ENCODE assay signal across 1 cellular context in the genomic region with DNA sequence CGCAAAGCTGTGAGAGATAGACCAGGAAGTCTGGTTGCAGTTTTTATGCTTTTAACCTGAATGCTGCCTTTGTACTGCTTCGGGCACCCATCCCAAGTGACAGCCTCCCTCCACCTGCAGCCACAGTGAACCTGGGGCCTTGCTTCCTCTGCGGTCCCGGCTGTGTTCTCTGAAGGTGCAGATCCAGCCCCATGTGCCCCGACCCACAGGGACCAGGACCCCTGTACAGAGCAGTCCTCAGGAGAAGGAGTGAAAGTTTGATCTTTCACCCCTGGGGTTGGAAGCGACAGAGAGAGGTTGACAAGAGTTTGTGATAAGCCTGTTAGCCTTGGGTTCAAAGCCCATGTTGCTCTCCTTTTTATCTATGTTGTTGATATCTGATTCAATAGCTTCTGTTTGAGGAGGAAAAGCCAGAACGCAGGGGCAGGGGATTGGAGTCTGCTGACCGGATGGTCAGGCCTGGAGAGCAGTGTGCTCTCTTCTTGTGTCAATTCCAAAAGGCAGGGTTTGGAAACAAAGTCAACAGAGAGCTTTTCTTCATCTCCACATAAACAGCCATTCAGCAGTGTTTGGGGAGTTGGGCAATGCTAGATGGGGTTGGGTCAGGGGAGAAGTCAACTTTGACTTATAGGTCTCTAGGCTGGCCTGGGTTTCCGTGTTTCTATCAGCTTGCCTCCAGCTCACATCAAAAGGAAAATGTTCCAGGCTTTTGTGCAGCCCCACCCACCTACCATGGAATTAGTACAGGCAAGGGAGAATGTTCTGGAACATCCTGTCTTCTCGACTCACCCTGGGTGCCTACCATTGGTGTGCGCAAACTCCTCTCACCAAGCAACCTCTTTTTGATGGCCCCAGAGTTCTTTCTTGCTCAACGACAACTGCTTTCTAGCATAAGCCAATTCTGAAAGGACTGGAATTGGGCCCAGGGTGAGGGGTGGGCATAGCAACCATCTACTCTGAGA.
TF ChIP-seq lines count a peak whose summit lies in the region.

No MANE protein-coding gene starts in this region.

TF ChIP-seq in HepG2, 621 proteins besides CTCF, POLR2A, EP300 and RAD21 (continued from another document and continues in another):
- TF ChIP-seq, protein P1, sequence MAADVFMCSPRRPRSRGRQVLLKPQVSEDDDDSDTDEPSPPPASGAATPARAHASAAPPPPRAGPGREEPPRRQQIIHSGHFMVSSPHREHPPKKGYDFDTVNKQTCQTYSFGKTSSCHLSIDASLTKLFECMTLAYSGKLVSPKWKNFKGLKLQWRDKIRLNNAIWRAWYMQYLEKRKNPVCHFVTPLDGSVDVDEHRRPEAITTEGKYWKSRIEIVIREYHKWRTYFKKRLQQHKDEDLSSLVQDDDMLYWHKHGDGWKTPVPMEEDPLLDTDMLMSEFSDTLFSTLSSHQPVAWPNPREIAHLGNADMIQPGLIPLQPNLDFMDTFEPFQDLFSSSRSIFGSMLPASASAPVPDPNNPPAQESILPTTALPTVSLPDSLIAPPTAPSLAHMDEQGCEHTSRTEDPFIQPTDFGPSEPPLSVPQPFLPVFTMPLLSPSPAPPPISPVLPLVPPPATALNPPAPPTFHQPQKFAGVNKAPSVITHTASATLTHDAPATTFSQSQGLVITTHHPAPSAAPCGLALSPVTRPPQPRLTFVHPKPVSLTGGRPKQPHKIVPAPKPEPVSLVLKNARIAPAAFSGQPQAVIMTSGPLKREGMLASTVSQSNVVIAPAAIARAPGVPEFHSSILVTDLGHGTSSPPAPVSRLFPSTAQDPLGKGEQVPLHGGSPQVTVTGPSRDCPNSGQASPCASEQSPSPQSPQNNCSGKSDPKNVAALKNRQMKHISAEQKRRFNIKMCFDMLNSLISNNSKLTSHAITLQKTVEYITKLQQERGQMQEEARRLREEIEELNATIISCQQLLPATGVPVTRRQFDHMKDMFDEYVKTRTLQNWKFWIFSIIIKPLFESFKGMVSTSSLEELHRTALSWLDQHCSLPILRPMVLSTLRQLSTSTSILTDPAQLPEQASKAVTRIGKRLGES (CRISPR knock-in tag; IDR thresholded peaks at IDR 0.05; ENCODE audit: borderline replicate concordance): peak; percentile 78
- TF ChIP-seq, protein P2, sequence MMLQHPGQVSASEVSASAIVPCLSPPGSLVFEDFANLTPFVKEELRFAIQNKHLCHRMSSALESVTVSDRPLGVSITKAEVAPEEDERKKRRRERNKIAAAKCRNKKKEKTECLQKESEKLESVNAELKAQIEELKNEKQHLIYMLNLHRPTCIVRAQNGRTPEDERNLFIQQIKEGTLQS (CRISPR knock-in tag; IDR thresholded peaks at IDR 0.05): no peak; the same call in 1 of the 2 replicates
- no peak; the same call in 1 of the 2 replicates for TF ChIP-seq EHMT2 (IDR thresholded peaks at IDR 0.05; ENCODE audit: borderline replicate concordance, low read depth, low read length)
- TF ChIP-seq, protein P3, sequence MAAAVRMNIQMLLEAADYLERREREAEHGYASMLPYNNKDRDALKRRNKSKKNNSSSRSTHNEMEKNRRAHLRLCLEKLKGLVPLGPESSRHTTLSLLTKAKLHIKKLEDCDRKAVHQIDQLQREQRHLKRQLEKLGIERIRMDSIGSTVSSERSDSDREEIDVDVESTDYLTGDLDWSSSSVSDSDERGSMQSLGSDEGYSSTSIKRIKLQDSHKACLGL (CRISPR knock-in tag; IDR thresholded peaks at IDR 0.05): peak; percentile 10; the same call in 1 of the 2 replicates
- TF ChIP-seq, protein P4, sequence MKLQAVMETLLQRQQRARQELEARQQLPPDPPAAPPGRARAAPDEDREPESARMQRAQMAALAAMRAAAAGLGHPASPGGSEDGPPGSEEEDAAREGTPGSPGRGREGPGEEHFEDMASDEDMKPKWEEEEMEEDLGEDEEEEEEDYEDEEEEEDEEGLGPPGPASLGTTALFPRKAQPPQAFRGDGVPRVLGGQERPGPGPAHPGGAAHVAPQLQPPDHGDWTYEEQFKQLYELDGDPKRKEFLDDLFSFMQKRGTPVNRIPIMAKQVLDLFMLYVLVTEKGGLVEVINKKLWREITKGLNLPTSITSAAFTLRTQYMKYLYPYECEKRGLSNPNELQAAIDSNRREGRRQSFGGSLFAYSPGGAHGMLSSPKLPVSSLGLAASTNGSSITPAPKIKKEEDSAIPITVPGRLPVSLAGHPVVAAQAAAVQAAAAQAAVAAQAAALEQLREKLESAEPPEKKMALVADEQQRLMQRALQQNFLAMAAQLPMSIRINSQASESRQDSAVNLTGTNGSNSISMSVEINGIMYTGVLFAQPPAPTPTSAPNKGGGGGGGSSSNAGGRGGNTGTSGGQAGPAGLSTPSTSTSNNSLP (IDR thresholded peaks at IDR 0.05; ENCODE audit: low read depth, low read length): peak; percentile 98
- TF ChIP-seq ZNF670 (CRISPR knock-in tag; IDR thresholded peaks at IDR 0.05; ENCODE audit: borderline replicate concordance): peak; percentile 95
- TF ChIP-seq ZNF672 (CRISPR knock-in tag; IDR thresholded peaks at IDR 0.05): 0 out of 2 replicates have a peak, but pooled peaks have one; percentile 61
- no peak for TF ChIP-seq ZNF234 (CRISPR knock-in tag; conservative IDR thresholded peaks at IDR 0.05)
- TF ChIP-seq, protein P5, sequence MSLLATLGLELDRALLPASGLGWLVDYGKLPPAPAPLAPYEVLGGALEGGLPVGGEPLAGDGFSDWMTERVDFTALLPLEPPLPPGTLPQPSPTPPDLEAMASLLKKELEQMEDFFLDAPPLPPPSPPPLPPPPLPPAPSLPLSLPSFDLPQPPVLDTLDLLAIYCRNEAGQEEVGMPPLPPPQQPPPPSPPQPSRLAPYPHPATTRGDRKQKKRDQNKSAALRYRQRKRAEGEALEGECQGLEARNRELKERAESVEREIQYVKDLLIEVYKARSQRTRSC (CRISPR knock-in tag; IDR thresholded peaks at IDR 0.05; ENCODE audit: low read depth): no peak
- TF ChIP-seq, protein P6, sequence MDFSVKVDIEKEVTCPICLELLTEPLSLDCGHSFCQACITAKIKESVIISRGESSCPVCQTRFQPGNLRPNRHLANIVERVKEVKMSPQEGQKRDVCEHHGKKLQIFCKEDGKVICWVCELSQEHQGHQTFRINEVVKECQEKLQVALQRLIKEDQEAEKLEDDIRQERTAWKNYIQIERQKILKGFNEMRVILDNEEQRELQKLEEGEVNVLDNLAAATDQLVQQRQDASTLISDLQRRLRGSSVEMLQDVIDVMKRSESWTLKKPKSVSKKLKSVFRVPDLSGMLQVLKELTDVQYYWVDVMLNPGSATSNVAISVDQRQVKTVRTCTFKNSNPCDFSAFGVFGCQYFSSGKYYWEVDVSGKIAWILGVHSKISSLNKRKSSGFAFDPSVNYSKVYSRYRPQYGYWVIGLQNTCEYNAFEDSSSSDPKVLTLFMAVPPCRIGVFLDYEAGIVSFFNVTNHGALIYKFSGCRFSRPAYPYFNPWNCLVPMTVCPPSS (IDR thresholded peaks at IDR 0.05): no peak
- no peak for TF ChIP-seq ZNF260 (CRISPR knock-in tag; IDR thresholded peaks at IDR 0.05; ENCODE audit: borderline replicate concordance, low read depth)
- TF ChIP-seq NR2F6 (IDR thresholded peaks at IDR 0.05): peak; percentile 99
- peak; percentile 91 for TF ChIP-seq NR2F6 (CRISPR knock-in tag; IDR thresholded peaks at IDR 0.05)
- TF ChIP-seq SALL1 (CRISPR knock-in tag; IDR thresholded peaks at IDR 0.05): peak; percentile 99
- TF ChIP-seq NFIB (CRISPR knock-in tag; IDR thresholded peaks at IDR 0.05; ENCODE audit: borderline replicate concordance): peak; percentile 84; the same call in 1 of the 2 replicates
- TF ChIP-seq MAFG (CRISPR knock-in tag; IDR thresholded peaks at IDR 0.05): no peak; the same call in 1 of the 2 replicates
- TF ChIP-seq ZNF747 (CRISPR knock-in tag; IDR thresholded peaks at IDR 0.05; ENCODE audit: borderline replicate concordance): peak; percentile 62
- peak; percentile 74; the same call in 1 of the 2 replicates for TF ChIP-seq GLI4 (CRISPR knock-in tag; IDR thresholded peaks at IDR 0.05; ENCODE audit: borderline replicate concordance)
- peak; percentile 97 for TF ChIP-seq FOXK2 (IDR thresholded peaks at IDR 0.05)
- no peak for TF ChIP-seq ZNF790 (CRISPR knock-in tag; IDR thresholded peaks at IDR 0.05; ENCODE audit: borderline replicate concordance)
- TF ChIP-seq ZNF776 (CRISPR knock-in tag; IDR thresholded peaks at IDR 0.05): peak; percentile 12; the same call in 1 of the 2 replicates
- peak; percentile 92 for TF ChIP-seq ZNF605 (CRISPR knock-in tag; IDR thresholded peaks at IDR 0.05)
- TF ChIP-seq, protein P7, sequence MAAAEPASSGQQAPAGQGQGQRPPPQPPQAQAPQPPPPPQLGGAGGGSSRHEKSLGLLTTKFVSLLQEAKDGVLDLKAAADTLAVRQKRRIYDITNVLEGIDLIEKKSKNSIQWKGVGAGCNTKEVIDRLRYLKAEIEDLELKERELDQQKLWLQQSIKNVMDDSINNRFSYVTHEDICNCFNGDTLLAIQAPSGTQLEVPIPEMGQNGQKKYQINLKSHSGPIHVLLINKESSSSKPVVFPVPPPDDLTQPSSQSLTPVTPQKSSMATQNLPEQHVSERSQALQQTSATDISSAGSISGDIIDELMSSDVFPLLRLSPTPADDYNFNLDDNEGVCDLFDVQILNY (CRISPR knock-in tag; conservative IDR thresholded peaks at IDR 0.05): no peak
- peak; percentile 60 for TF ChIP-seq GABPB1 (CRISPR knock-in tag; IDR thresholded peaks at IDR 0.05)
- TF ChIP-seq FOXC1 (CRISPR knock-in tag; IDR thresholded peaks at IDR 0.05; ENCODE audit: borderline replicate concordance): peak; percentile 76; the same call in 1 of the 2 replicates
- TF ChIP-seq ZNF569 (CRISPR knock-in tag; IDR thresholded peaks at IDR 0.05; ENCODE audit: borderline replicate concordance): no peak
- TF ChIP-seq NFE2L1 (CRISPR knock-in tag; IDR thresholded peaks at IDR 0.05; ENCODE audit: borderline replicate concordance): no peak
- TF ChIP-seq HMG20B (CRISPR knock-in tag; conservative IDR thresholded peaks at IDR 0.05): peak; percentile 77
- TF ChIP-seq SMARCC2 (IDR thresholded peaks at IDR 0.05): 0 out of 2 replicates have a peak, but pooled peaks have one; percentile 66
- TF ChIP-seq SRSF1 (optimal IDR thresholded peaks at IDR 0.05; ENCODE audit: low read depth, low read length): no peak
- peak; percentile 40; the same call in 1 of the 2 replicates for TF ChIP-seq SIN3A (IDR thresholded peaks at IDR 0.05; ENCODE audit: borderline replicate concordance, low read depth, low read length)
- peak; percentile 72; the same call in 1 of the 2 replicates for TF ChIP-seq ZC3H4 (CRISPR knock-in tag; IDR thresholded peaks at IDR 0.05; ENCODE audit: borderline replicate concordance)
- no peak; the same call in 1 of the 2 replicates for TF ChIP-seq ZNF274 (CRISPR knock-in tag; IDR thresholded peaks at IDR 0.05)
- peak; percentile 41 for TF ChIP-seq STAG1 (CRISPR knock-in tag; IDR thresholded peaks at IDR 0.05)
- TF ChIP-seq IKZF1 (IDR thresholded peaks at IDR 0.05): no peak
- TF ChIP-seq CHCHD3 (CRISPR knock-in tag; IDR thresholded peaks at IDR 0.05): no peak
- TF ChIP-seq, protein P8, sequence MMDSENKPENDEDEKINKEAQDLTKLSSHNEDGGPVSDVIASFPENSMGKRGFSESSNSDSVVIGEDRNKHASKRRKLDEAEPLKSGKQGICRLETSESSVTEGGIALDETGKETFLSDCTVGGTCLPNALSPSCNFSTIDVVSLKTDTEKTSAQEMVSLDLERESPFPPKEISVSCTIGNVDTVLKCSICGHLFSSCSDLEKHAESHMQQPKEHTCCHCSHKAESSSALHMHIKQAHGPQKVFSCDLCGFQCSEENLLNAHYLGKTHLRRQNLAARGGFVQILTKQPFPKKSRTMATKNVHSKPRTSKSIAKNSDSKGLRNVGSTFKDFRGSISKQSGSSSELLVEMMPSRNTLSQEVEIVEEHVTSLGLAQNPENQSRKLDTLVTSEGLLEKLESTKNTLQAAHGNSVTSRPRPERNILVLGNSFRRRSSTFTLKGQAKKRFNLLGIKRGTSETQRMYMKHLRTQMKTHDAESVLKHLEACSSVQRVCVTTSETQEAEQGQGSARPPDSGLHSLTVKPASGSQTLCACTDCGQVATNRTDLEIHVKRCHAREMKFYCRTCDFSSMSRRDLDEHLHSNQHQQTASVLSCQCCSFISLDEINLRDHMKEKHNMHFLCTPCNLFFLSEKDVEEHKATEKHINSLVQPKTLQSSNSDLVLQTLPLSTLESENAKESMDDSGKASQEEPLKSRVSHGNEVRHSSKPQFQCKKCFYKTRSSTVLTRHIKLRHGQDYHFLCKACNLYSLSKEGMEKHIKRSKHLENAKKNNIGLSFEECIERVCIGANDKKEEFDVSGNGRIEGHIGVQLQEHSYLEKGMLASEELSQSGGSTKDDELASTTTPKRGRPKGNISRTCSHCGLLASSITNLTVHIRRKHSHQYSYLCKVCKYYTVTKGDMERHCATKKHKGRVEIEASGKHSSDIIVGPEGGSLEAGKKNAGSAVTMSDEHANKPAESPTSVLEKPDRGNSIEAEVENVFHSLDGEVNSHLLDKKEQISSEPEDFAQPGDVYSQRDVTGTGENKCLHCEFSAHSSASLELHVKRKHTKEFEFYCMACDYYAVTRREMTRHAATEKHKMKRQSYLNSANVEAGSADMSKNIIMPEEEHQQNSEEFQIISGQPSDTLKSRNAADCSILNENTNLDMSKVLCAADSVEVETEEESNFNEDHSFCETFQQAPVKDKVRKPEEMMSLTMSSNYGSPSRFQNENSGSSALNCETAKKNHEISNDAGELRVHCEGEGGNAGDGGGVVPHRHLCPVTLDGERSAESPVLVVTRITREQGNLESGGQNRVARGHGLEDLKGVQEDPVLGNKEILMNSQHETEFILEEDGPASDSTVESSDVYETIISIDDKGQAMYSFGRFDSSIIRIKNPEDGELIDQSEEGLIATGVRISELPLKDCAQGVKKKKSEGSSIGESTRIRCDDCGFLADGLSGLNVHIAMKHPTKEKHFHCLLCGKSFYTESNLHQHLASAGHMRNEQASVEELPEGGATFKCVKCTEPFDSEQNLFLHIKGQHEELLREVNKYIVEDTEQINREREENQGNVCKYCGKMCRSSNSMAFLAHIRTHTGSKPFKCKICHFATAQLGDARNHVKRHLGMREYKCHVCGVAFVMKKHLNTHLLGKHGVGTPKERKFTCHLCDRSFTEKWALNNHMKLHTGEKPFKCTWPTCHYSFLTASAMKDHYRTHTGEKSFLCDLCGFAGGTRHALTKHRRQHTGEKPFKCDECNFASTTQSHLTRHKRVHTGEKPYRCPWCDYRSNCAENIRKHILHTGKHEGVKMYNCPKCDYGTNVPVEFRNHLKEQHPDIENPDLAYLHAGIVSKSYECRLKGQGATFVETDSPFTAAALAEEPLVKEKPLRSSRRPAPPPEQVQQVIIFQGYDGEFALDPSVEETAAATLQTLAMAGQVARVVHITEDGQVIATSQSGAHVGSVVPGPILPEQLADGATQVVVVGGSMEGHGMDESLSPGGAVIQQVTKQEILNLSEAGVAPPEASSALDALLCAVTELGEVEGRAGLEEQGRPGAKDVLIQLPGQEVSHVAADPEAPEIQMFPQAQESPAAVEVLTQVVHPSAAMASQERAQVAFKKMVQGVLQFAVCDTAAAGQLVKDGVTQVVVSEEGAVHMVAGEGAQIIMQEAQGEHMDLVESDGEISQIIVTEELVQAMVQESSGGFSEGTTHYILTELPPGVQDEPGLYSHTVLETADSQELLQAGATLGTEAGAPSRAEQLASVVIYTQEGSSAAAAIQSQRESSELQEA (CRISPR knock-in tag; IDR thresholded peaks at IDR 0.05; ENCODE audit: not compliant biosample characterization): no peak
- TF ChIP-seq, protein P9, sequence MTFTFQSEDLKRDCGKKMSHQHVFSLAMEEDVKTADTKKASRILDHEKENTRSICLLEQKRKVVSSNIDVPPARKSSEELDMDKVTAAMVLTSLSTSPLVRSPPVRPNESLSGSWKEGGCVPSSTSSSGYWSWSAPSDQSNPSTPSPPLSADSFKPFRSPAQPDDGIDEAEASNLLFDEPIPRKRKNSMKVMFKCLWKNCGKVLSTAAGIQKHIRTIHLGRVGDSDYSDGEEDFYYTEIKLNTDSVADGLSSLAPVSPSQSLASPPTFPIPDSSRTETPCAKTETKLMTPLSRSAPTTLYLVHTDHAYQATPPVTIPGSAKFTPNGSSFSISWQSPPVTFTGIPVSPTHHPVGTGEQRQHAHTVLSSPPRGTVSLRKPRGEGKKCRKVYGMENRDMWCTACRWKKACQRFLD (CRISPR knock-in tag; IDR thresholded peaks at IDR 0.05; ENCODE audit: borderline replicate concordance): peak; percentile 38; the same call in 1 of the 2 replicates
- TF ChIP-seq KLF11 (CRISPR knock-in tag; IDR thresholded peaks at IDR 0.05): peak; percentile 91
